Comparison of ENCODE assay signal across 8 cellular contexts in genomic region chr12:52147367-52147972, GRCh38. TPM values are rescaled to one million over a fixed set of nuclear protein-coding genes. Genes with fewer than 3 reads are reported as not detected.
DNase-seq lines count a peak whose midpoint lies in the region; ATAC-seq lines count a peak whose summit lies in the region.

No MANE protein-coding gene starts in this region.

- H3K9me3 ChIP-seq in BLaER1 (no peaks in the 10 kb centered on the region), NT2/D1 (ENCODE audit: insufficient read depth, low read length) (no peaks in the 10 kb centered on the region), esophagus (ENCODE audit: control insufficient read depth in 2 of 2, insufficient read depth in 1 of 2, low read depth in 1 of 2, low read length in 1 of 2) (no peaks in the 10 kb centered on the region), neuronal stem cell (replicated peaks in 1 of 2; ENCODE audit: control insufficient read depth in 2 of 2, insufficient read depth in 1 of 2, low read depth in 1 of 2, low read length in 2 of 2) (no peaks in the 10 kb centered on the region)

- peak overlapping the region; percentile 68 for H2BK12ac ChIP-seq in neuronal stem cell (ENCODE audit: low read length)

- H2BK120ac ChIP-seq in neuronal stem cell (ENCODE audit: low read depth, low read length): no peak overlapping the region

- DNase-seq in NT2/D1 (ENCODE audit: low read depth, low spot score) (no peak), neuronal stem cell (ENCODE audit: low spot score) (no peak), NCI-H526 treated with DMSO at 0.1 percent for 48 hours (lab: John Stamatoyannopoulos, UW) (no peak)
- DNase-seq in activated CD4-positive, CD25-positive, alpha-beta regulatory T cell (lab: John Stamatoyannopoulos, UW): no peak
- DNase-seq in effector memory CD8-positive, alpha-beta T cell: no peak

- peak overlapping the region; percentile 58 for H2AK5ac ChIP-seq in neuronal stem cell (ENCODE audit: low read depth, low read length)

- peak overlapping the region; percentile 93 for H2BK15ac ChIP-seq in neuronal stem cell (ENCODE audit: low read length)

- peaks cover 5% of the 10 kb centered on the region in 2 donors for H3K4me1 Mint-ChIP-seq in effector memory CD8-positive, alpha-beta T cell (ENCODE audit: low read depth in 2 of 2)

- 26 to 32% methylated on average over 17 of the region's 17 CpGs for WGBS in esophagus, 2 donors
- no CpG with 5 or more reads among the region's 17 CpGs for WGBS in neuronal stem cell (ENCODE audit: extremely low coverage in 2 of 2, insufficient read length in 2 of 2, insufficient replicate concordance in 1 of 2), 2 donors

- H3K23ac ChIP-seq in neuronal stem cell (ENCODE audit: low read depth, low read length, poor library complexity): no peak overlapping the region

- H2BK5ac ChIP-seq in neuronal stem cell (ENCODE audit: low read length): no peak overlapping the region

- no peak for ATAC-seq in HG03159 (IDR thresholded peaks at IDR 0.05; ENCODE audit: unreplicated experiment)
- no peak for ATAC-seq in effector memory CD8-positive, alpha-beta T cell (replicated peaks)

- H3K4me2 ChIP-seq in BLaER1: peak overlapping the region; percentile 60
- no peak overlapping the region for H3K4me2 ChIP-seq in neuronal stem cell (ENCODE audit: insufficient read depth, low read length, poor library complexity, severe bottlenecking)

- peaks cover 32% of the 10 kb centered on the region for H3K4me1 ChIP-seq in BLaER1
- H3K4me1 ChIP-seq in NT2/D1 (ENCODE audit: insufficient read depth, insufficient read length): peaks cover 49% of the 10 kb centered on the region
- peaks cover 14 to 78% of the 10 kb centered on the region in 2 donors for H3K4me1 ChIP-seq in esophagus (ENCODE audit: control insufficient read depth in 2 of 2, insufficient read depth in 2 of 2, low read length in 1 of 2)
- H3K4me1 ChIP-seq in neuronal stem cell (ENCODE audit: control insufficient read depth in 2 of 2, insufficient read depth in 1 of 2, low read depth in 1 of 2, low read length in 2 of 2): peaks cover 13 to 16% of the 10 kb centered on the region in 2 donors

- H3K36me3 ChIP-seq in BLaER1 (no peaks in the 10 kb centered on the region), NT2/D1 (ENCODE audit: insufficient read depth, insufficient read length, low read length) (no peaks in the 10 kb centered on the region), esophagus (ENCODE audit: control insufficient read depth in 2 of 2, insufficient read depth in 2 of 2, low read length in 1 of 2) (peaks cover 0 to 2% of the 10 kb centered on the region in 2 donors), neuronal stem cell (replicated peaks in 1 of 2; ENCODE audit: control insufficient read depth in 2 of 2, insufficient read depth in 2 of 2, low read length in 2 of 2) (no peaks in the 10 kb centered on the region)

- H3K79me1 ChIP-seq in neuronal stem cell (ENCODE audit: low read depth, low read length): no peaks in the 10 kb centered on the region

- no peaks in the 10 kb centered on the region for H4K20me1 ChIP-seq in BLaER1

- H4K91ac ChIP-seq in neuronal stem cell (ENCODE audit: low read depth, low read length, poor library complexity): no peak overlapping the region

- H3K27me3 ChIP-seq in BLaER1: no peaks in the 10 kb centered on the region
- H3K27me3 ChIP-seq in NT2/D1 (ENCODE audit: insufficient read depth, insufficient read length): no peaks in the 10 kb centered on the region
- H3K27me3 ChIP-seq in esophagus (ENCODE audit: control insufficient read depth in 1 of 2, insufficient read depth in 2 of 2, low read length in 2 of 2): no peaks in the 10 kb centered on the region
- H3K27me3 ChIP-seq in neuronal stem cell (ENCODE audit: control insufficient read depth in 3 of 3, insufficient read depth in 3 of 3, low read depth in 1 of 3, low read length in 3 of 3): peaks cover 0 to under 1% (median 0%) of the 10 kb centered on the region in 3 experiments

- H3K36me3 Mint-ChIP-seq in effector memory CD8-positive, alpha-beta T cell (ENCODE audit: insufficient read depth): peaks cover 2% of the 10 kb centered on the region

- peaks cover 17 to 39% of the 10 kb centered on the region in 2 donors for H3K27me3 Mint-ChIP-seq in effector memory CD8-positive, alpha-beta T cell

- H3K9ac ChIP-seq in BLaER1 (0 out of 2 replicates have a peak overlapping the region, but pooled peaks have one; percentile 24), NT2/D1 (ENCODE audit: insufficient read length, low read depth) (peak overlapping the region; percentile 68), neuronal stem cell (ENCODE audit: low read depth, low read length, poor library complexity) (no peak overlapping the region)

- no peak overlapping the region for H3K27ac ChIP-seq in BLaER1
- H3K27ac ChIP-seq in esophagus (ENCODE audit: low read depth in 2 of 2, low read length in 1 of 2): peak overlapping the region; percentile 99 to 100
- H3K27ac ChIP-seq in neuronal stem cell (replicated peaks; ENCODE audit: low read length): no peak overlapping the region

- peak overlapping the region; percentile 71 for H3K4ac ChIP-seq in neuronal stem cell (ENCODE audit: low read length)

- H3K4me3 Mint-ChIP-seq in effector memory CD8-positive, alpha-beta T cell: no peak overlapping the region

- no peak overlapping the region for H3K27ac Mint-ChIP-seq in effector memory CD8-positive, alpha-beta T cell

- H3K14ac ChIP-seq in neuronal stem cell (ENCODE audit: low read length): no peak overlapping the region

- no peak overlapping the region for H2AFZ ChIP-seq in neuronal stem cell (ENCODE audit: low read length)

- H3K18ac ChIP-seq in neuronal stem cell (ENCODE audit: low read length): peak overlapping the region; percentile 3

- H3K4me3 ChIP-seq in BLaER1: no peak overlapping the region
- H3K4me3 ChIP-seq in NT2/D1 (ENCODE audit: insufficient read length, low read depth): no peak overlapping the region
- H3K4me3 ChIP-seq in esophagus (ENCODE audit: low read depth in 1 of 2, low read length in 2 of 2): peak overlapping the region in 1 of 2 donors; percentile 43
- no peak overlapping the region for H3K4me3 ChIP-seq in neuronal stem cell (ENCODE audit: low read length in 2 of 2)

- H4K8ac ChIP-seq in neuronal stem cell (ENCODE audit: low read depth, low read length): no peak overlapping the region

- H3K9me3 Mint-ChIP-seq in effector memory CD8-positive, alpha-beta T cell: no peaks in the 10 kb centered on the region

RNA-seq across cellular contexts. Expression of gene KRT80, which starts 44.3 kb away (rescaled TPM):
- 10 to 100 TPM; 40.9 to 53.9 TPM for polyA plus RNA-seq in esophagus
- polyA plus RNA-seq in neuronal stem cell (2013, experiment 1 of 2): 0.07 TPM
- 0.07 TPM for polyA plus RNA-seq in neuronal stem cell (2013, experiment 2 of 2)

Comparison
In these comparisons a context has a peak if more than half of its experiments do, and no peak if none do; other contexts are left out.
1. H3K27ac ChIP-seq: peak in esophagus (2 of 2); none in BLaER1 (single experiment) and neuronal stem cell (single experiment).